ENCODE assay signal across 19 cellular contexts in genomic region chr3:128340198-128340903, GRCh38.
"Had no signal": no experiment of that assay in that cellular context is flagged by ENCODE, and none has a peak within 500 bp of the region (broad histone marks: within the 10 kb centered on the region; RNA-seq: fewer than 3 reads in every experiment).

No MANE protein-coding gene starts in this region.

- ATAC-seq: activated CD4-positive, alpha-beta T cell treated with anti-CD3 and anti-CD28 coated beads for 36 hours; natural killer cell treated with Interleukin-12 subunit alpha and Interleukin-12 subunit beta and Interleukin-15 and Interleukin-18, amount 100 ng/mL, for 72 hours had no signal

- H3K4me3 Mint-ChIP-seq: activated CD4-positive, alpha-beta T cell treated with anti-CD3 and anti-CD28 coated beads for 36 hours; activated naive CD8-positive, alpha-beta T cell; activated T-helper 1 cell treated with anti-CD3 and anti-CD28 coated beads, Interleukin-12 subunit alpha, Interleukin-12 subunit beta, Interleukin-2, Interleukin-4 antibody, amounts not matched to agents 30 ng/mL and 10 ng/mL and 1 ng/mL, durations not matched to agents 14 hours and 24 hours and 36 hours; dendritic cell treated with granulocyte-macrophage colony-stimulating factor and Interleukin-4, amounts not matched to agents 40 ng/mL and 50 ng/mL, for 4 days; natural killer cell treated with Interleukin-12 subunit alpha and Interleukin-12 subunit beta and Interleukin-15 and Interleukin-18, amount 100 ng/mL, for 72 hours had no signal

- H3K9me3 Mint-ChIP-seq: activated T-helper 1 cell treated with anti-CD3 and anti-CD28 coated beads, Interleukin-12 subunit alpha, Interleukin-12 subunit beta, Interleukin-2, Interleukin-4 antibody, amounts not matched to agents 30 ng/mL and 10 ng/mL and 1 ng/mL, durations not matched to agents 14 hours and 24 hours and 36 hours; dendritic cell treated with granulocyte-macrophage colony-stimulating factor and Interleukin-4, amounts not matched to agents 40 ng/mL and 50 ng/mL, for 4 days; natural killer cell treated with Interleukin-12 subunit alpha and Interleukin-12 subunit beta and Interleukin-15 and Interleukin-18, amount 100 ng/mL, for 72 hours had no signal

- H3K27me3 ChIP-seq: esophagus squamous epithelium, right atrium auricular region, uterus had no signal

- H3K27ac ChIP-seq: esophagus squamous epithelium, right atrium auricular region, skin epidermis, thoracic aorta, uterus, WERI-Rb-1 had no signal

- H3K4me1 Mint-ChIP-seq: activated CD4-positive, alpha-beta T cell treated with anti-CD3 and anti-CD28 coated beads for 36 hours had no signal

- H3K27me3 Mint-ChIP-seq: activated CD4-positive, alpha-beta T cell treated with anti-CD3 and anti-CD28 coated beads for 36 hours; activated naive CD8-positive, alpha-beta T cell; dendritic cell treated with granulocyte-macrophage colony-stimulating factor and Interleukin-4, amounts not matched to agents 40 ng/mL and 50 ng/mL, for 4 days; natural killer cell treated with Interleukin-12 subunit alpha and Interleukin-12 subunit beta and Interleukin-15 and Interleukin-18, amount 100 ng/mL, for 72 hours had no signal

- DNase-seq: activated CD4-positive, alpha-beta T cell treated with anti-CD3 and anti-CD28 coated beads for 36 hours; activated CD4-positive, alpha-beta T cell treated with anti-CD3 and anti-CD28 coated beads, Interleukin-2, amount 50 U/mL, for 48 hours; effector memory CD4-positive, alpha-beta T cell; esophagus squamous epithelium; occipital lobe; stimulated activated CD4-positive, alpha-beta T cell treated with anti-CD3 and anti-CD28 coated beads, Interleukin-15, amount 100 ng/mL, for 24 hours; stimulated activated CD4-positive, alpha-beta T cell treated with anti-CD3 and anti-CD28 coated beads, Interleukin-2, amount 100 ng/mL, for 48 hours; SW 1271; T-helper 2 cell; uterus; WERI-Rb-1 had no signal

- H3K36me3 Mint-ChIP-seq: natural killer cell treated with Interleukin-12 subunit alpha and Interleukin-12 subunit beta and Interleukin-15 and Interleukin-18, amount 100 ng/mL, for 72 hours had no signal

- H3K36me3 ChIP-seq: uterus had no signal

- H3K4me1 ChIP-seq: uterus had no signal

- H3K4me3 ChIP-seq: esophagus squamous epithelium, right atrium auricular region, skin epidermis, thoracic aorta, uterus had no signal

- H3K9me3 ChIP-seq: esophagus squamous epithelium, right atrium auricular region, thoracic aorta, uterus had no signal

- H3K27ac Mint-ChIP-seq: activated CD4-positive, alpha-beta T cell treated with anti-CD3 and anti-CD28 coated beads for 36 hours; activated naive CD8-positive, alpha-beta T cell; activated T-helper 1 cell treated with anti-CD3 and anti-CD28 coated beads, Interleukin-12 subunit alpha, Interleukin-12 subunit beta, Interleukin-2, Interleukin-4 antibody, amounts not matched to agents 30 ng/mL and 10 ng/mL and 1 ng/mL, durations not matched to agents 14 hours and 24 hours and 36 hours; dendritic cell treated with granulocyte-macrophage colony-stimulating factor and Interleukin-4, amounts not matched to agents 40 ng/mL and 50 ng/mL, for 4 days; natural killer cell treated with Interleukin-12 subunit alpha and Interleukin-12 subunit beta and Interleukin-15 and Interleukin-18, amount 100 ng/mL, for 72 hours; progenitor cell of endocrine pancreas had no signal
